16 cellular contexts compared by ENCODE assay signal in the genomic region with DNA sequence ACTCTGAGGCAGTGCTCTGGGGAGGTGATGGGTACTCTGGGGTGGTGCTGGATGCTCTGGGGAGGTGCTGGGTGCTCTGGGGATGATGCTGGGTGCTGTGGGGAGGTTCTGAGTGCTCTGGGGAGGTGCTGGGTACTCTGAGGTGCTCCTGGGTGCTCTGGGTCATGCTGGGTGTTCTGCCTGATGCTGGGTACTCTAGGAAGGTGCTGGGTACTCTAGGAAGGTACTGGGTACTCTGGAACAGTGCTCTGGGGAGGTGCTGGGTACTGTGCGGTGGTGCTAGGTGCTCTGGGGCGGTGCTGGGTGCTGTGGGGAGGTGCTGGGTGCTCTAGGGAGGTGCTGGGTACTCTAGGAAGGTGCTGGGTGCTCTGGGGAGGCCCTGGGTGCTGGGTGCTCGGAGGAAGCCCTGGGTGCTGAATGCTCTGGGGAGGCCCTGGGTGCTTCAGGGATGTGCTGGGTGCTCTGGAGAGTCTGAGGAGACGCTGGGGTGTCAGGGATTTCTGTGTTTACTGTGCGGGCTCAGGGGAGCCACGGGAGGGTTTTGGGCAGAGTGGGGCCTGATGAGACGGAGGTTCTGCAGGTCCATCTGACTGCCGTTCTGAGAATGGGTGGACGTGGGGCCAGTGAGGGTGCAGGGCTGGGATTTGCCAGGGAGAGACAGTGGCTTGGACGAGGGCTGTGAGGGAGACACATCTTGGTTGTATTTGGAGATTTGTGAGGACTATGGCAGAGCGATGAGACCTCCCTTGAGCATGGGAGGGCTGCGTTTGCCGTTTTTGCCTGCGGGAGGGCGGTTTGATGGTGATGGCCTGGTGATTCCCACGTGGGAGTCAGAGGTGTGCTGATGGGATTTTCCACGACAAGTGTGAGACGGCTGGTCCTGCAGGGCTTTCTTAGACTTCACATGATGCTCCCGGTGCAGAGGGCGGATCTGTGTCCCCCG. TPM values are rescaled to one million over a fixed set of nuclear protein-coding genes. Genes with fewer than 3 reads are reported as not detected.
DNase-seq lines count a peak whose midpoint lies in the region; ATAC-seq, FAIRE-seq and TF ChIP-seq lines count a peak whose summit lies in the region.
"Had no signal": no experiment of that assay in that cellular context is flagged by ENCODE, and none has a peak within 500 bp of the region (broad histone marks: within the 10 kb centered on the region; RNA-seq: fewer than 3 reads in every experiment).

No MANE protein-coding gene starts in this region.

- H4K20me1 ChIP-seq in HepG2 (ENCODE audit: insufficient read depth, low read length) = no peaks in the 10 kb centered on the region

- H3K27me3 ChIP-seq in HepG2 (ENCODE audit: control insufficient read depth in 1 of 2, insufficient read depth in 2 of 2, low read length in 2 of 2) (peaks cover 7 to 15% of the 10 kb centered on the region in 2 experiments; a peak in 4 of 5 replicates), right lobe of liver (no peaks in the 10 kb centered on the region), aorta (ENCODE audit: control insufficient read depth in 1 of 2, insufficient read depth in 2 of 2, low read length in 1 of 2) (no peaks in the 10 kb centered on the region), A673 (replicated peaks; ENCODE audit: insufficient read depth, low read depth, low read length, poor library complexity) (no peaks in the 10 kb centered on the region)

- CTCF ChIA-PET in HepG2 (lab: Yijun Ruan, JAX; ENCODE audit: low intra/inter-chr PET ratio, low total read pairs) (no interaction called here), A673 (lab: Charles Lee) (no interaction called here)

- H3K79me2 ChIP-seq in HepG2 (ENCODE audit: insufficient read depth, low read length) = no peaks in the 10 kb centered on the region

- H3K9ac ChIP-seq in HepG2 (ENCODE audit: insufficient read depth, low read depth, low read length) = no peak overlapping the region

- WGBS in HepG2 (ENCODE audit: low lambda C conversion rate) = 74% methylated on average over 15 of the region's 21 CpGs
- WGBS in right lobe of liver (ENCODE audit: insufficient coverage, low coverage, low lambda C conversion rate, missing lambda C conversion rate) = 74% methylated on average over 3 of the region's 21 CpGs
- WGBS in aorta, 2 donors = 78 to 81% methylated on average over 21 of the region's 21 CpGs

- TF ChIP-seq CTCF in HepG2 (CRISPR knock-in tag; IDR thresholded peaks at IDR 0.05) (no peak), right lobe of liver (IDR thresholded peaks at IDR 0.05) (no peak), mesothelial cell of epicardium (IDR thresholded peaks at IDR 0.05; ENCODE audit: unreplicated experiment) (no peak), A673 (conservative IDR thresholded peaks at IDR 0.05; ENCODE audit: low read depth, low read length) (no peak)

- no peak for TF ChIP-seq RAD21 in HepG2 (CRISPR knock-in tag; IDR thresholded peaks at IDR 0.05)

- TF ChIP-seq POLR2A in HepG2 (IDR thresholded peaks at IDR 0.05; ENCODE audit: insufficient read depth in 1 of 2, low read depth in 2 of 2, low read length in 2 of 2) (no peak), right lobe of liver (IDR thresholded peaks at IDR 0.05) (no peak)

- TF ChIP-seq EP300 in HepG2 (IDR thresholded peaks at IDR 0.05; ENCODE audit: low read depth in 2 of 2, low read length in 2 of 2) (no peak), HepG2 (CRISPR knock-in tag; IDR thresholded peaks at IDR 0.05; ENCODE audit: borderline replicate concordance) (no peak)

- DNase-seq in HepG2 (ENCODE audit: low spot score) = no peak
- no peak for DNase-seq in right lobe of liver
- peak; percentile 39 for DNase-seq in RPMI7951 (ENCODE audit: low read depth)
- DNase-seq in islet precursor cell = peak; percentile 52
- peak in 1 of 2 donors; percentile 21 for DNase-seq in aorta
- no peak for DNase-seq in HK-2 (ENCODE audit: unreplicated experiment)
- no peak for DNase-seq in mesothelial cell of epicardium (ENCODE audit: low spot score in 2 of 2, unreplicated experiment in 2 of 2)
- no peak for DNase-seq in A673 (ENCODE audit: low spot score)
- DNase-seq: DMS153, HCEC 1CT, MV-4-11, NCI-H1436, NCI-H2029 treated with DMSO at 0.1 percent for 48 hours, PC-9, SHP77 had no signal

- no peak overlapping the region for H3K4me2 ChIP-seq in HepG2 (ENCODE audit: low read depth, low read length)
- H3K4me2 ChIP-seq: PC-9 had no signal

- H3K4me3 ChIP-seq in HepG2 (replicated peaks in 1 of 3; ENCODE audit: insufficient read depth in 1 of 3, low read depth in 2 of 3, low read length in 3 of 3) (no peak overlapping the region), right lobe of liver (no peak overlapping the region), aorta (ENCODE audit: low read length in 2 of 2) (no peak overlapping the region), A673 (ENCODE audit: low read depth, low read length, poor library complexity, severe bottlenecking) (no peak overlapping the region)
- H3K4me3 ChIP-seq: PC-9 had no signal

- H3K4me3 Mint-ChIP-seq in mesothelial cell of epicardium = no peak overlapping the region

- ATAC-seq in HepG2 = no peak
- no peak for ATAC-seq in right lobe of liver
- peak; percentile 24 for ATAC-seq in aorta (ENCODE audit: low FRiP score)
- ATAC-seq: SK-N-SH treated with all-trans-retinoic acid at 6 μM for 48 hours had no signal

- H3K36me3 ChIP-seq in HepG2 (replicated peaks in 1 of 2; ENCODE audit: control insufficient read depth in 1 of 2, insufficient read depth in 2 of 2, low read length in 2 of 2) (no peaks in the 10 kb centered on the region), right lobe of liver (no peaks in the 10 kb centered on the region), aorta (ENCODE audit: control insufficient read depth in 1 of 2, insufficient read depth in 2 of 2, low read length in 1 of 2) (no peaks in the 10 kb centered on the region), A673 (ENCODE audit: insufficient read depth, low read length, poor library complexity, severe bottlenecking) (no peaks in the 10 kb centered on the region)

- POLR2A ChIA-PET in HepG2 (lab: Yijun Ruan, JAX) (no interaction called here), A673 (lab: Charles Lee; ENCODE audit: low non-redundant PET) (no interaction called here)

- FAIRE-seq in HepG2 (lab: Jason Lieb, UNC) = no peak

- peaks cover 18% of the 10 kb centered on the region for H3K4me1 Mint-ChIP-seq in mesothelial cell of epicardium

- intact Hi-C loops in HepG2 (cut with micrococcal nuclease; ENCODE audit: unreplicated experiment) = no loop called here
- intact Hi-C loops in right lobe of liver (cut with DNase I) = loop anchor here (10.0 kb wide), 2 partner anchors 77 to 87 kb away; a partner anchor contains a TSS
- intact Hi-C loops in aorta (cut with DNase I) = no loop called here
- intact Hi-C loops in A673 (cut with micrococcal nuclease; ENCODE audit: unreplicated experiment) = no loop called here

- no peak overlapping the region for H3K27ac Mint-ChIP-seq in mesothelial cell of epicardium

- H3K9me3 Mint-ChIP-seq in mesothelial cell of epicardium = no peaks in the 10 kb centered on the region

- no peaks in the 10 kb centered on the region for H3K36me3 Mint-ChIP-seq in mesothelial cell of epicardium

- H3K27me3 Mint-ChIP-seq in mesothelial cell of epicardium (ENCODE audit: low read depth) = peaks cover 8% of the 10 kb centered on the region

- H2AFZ ChIP-seq in HepG2 (ENCODE audit: low read length) = no peak overlapping the region
- H2AFZ ChIP-seq: PC-9 had no signal

- H3K4me1 ChIP-seq in HepG2 (ENCODE audit: insufficient read depth, low read length) (peaks cover 91% of the 10 kb centered on the region), right lobe of liver (peaks cover 0 to 31% (median 7%) of the 10 kb centered on the region in 4 donors), aorta (ENCODE audit: control insufficient read depth in 1 of 2, insufficient read depth in 2 of 2, low read length in 2 of 2) (no peaks in the 10 kb centered on the region), A673 (ENCODE audit: insufficient read depth, low read length, poor library complexity, severe bottlenecking) (peaks cover 22% of the 10 kb centered on the region)

- no peaks in the 10 kb centered on the region for H3K9me3 ChIP-seq in HepG2 (ENCODE audit: low read length)
- no peaks in the 10 kb centered on the region for H3K9me3 ChIP-seq in right lobe of liver
- no peaks in the 10 kb centered on the region for H3K9me3 ChIP-seq in aorta (ENCODE audit: control insufficient read depth, low read length)
- H3K9me3 ChIP-seq in A673 (ENCODE audit: low read depth, low read length, poor library complexity, severe bottlenecking) = no peaks in the 10 kb centered on the region

- H3K27ac ChIP-seq in HepG2 (ENCODE audit: extremely low read length, insufficient read depth, low read length) (no peak overlapping the region), right lobe of liver (no peak overlapping the region), aorta (ENCODE audit: low read depth in 1 of 2, low read length in 2 of 2) (no peak overlapping the region), A673 (ENCODE audit: low read depth, low read length, poor library complexity, severe bottlenecking) (no peak overlapping the region)
- H3K27ac ChIP-seq: PC-9 had no signal

- BruUV-seq in HepG2 (replicated peaks; lab: Mats Ljungman, UMichigan) = no TSS peak
- no TSS peak for BruUV-seq in A673 (replicated peaks; lab: Mats Ljungman, UMichigan)

- in situ Hi-C loops in HepG2 (cut with HindIII; ENCODE audit: extremely low pct_ligation_motif_present, low pct_unique_long_range_greater_than_20kb) = no loop called here

RNA-seq across cellular contexts. Expression of a gene that starts 30.0 kb away (rescaled TPM):
- total RNA-seq in HepG2 (2016; rRNA removed; fragmentation: Illumina TruSeq; extraction: Trizol) (0.38 and 0.80 TPM in 2 replicates), right lobe of liver (1 to 10 TPM in 2 of 6 experiments, under 1 TPM in 4; 0.58 to 3.9 (median 0.73) TPM), aorta (1 to 10 TPM; 1.9 to 5.4 TPM), mesothelial cell of epicardium (1.8 to 2.0 TPM (median 1.9 TPM) in 3 replicates), A673 (2021) (12.6 and 14.9 TPM in 2 replicates)
- total RNA-seq in HepG2 (2016; cell fraction: cytosol; rRNA removed; fragmentation: Illumina TruSeq; extraction: Trizol; ENCODE audit: low read depth) = 0.79 and 1.1 TPM in 2 replicates
- total RNA-seq in HepG2 (2016; cell fraction: insoluble cytoplasmic fraction; rRNA removed; fragmentation: Illumina TruSeq; extraction: Trizol) = 0.36 and 0.78 TPM in 2 replicates
- total RNA-seq in HepG2 (2016; cell fraction: membrane; rRNA removed; fragmentation: Illumina TruSeq; extraction: Trizol) = 1.2 and 1.4 TPM in 2 replicates
- total RNA-seq in HepG2 (2016; cell fraction: nucleus; rRNA removed; fragmentation: Illumina TruSeq; extraction: Trizol) = 0.69 and 0.75 TPM in 2 replicates
- polyA plus RNA-seq in HepG2 (2011; rRNA removed) (0.55 and 2.0 TPM in 2 replicates), aorta (1 to 10 TPM; 1.0 to 5.4 TPM)
- 0.69 and 1.1 TPM in 2 replicates for polyA plus RNA-seq in HepG2 (2011; cell fraction: cytosol; rRNA removed)
- polyA plus RNA-seq in HepG2 (2011; cell fraction: nucleus; rRNA removed) = 3.2 and 5.2 TPM in 2 replicates
- 0.24 and 0.57 TPM in 2 replicates for polyA plus RNA-seq in HepG2 (2012)
- polyA plus RNA-seq in HepG2 (2016; cell fraction: cytosol; fragmentation: Illumina TruSeq; extraction: Trizol; ENCODE audit: low read depth) = 0.80 and 1.2 TPM in 2 replicates
- 0.53 and 1.4 TPM in 2 replicates for polyA plus RNA-seq in HepG2 (2016; cell fraction: insoluble cytoplasmic fraction; fragmentation: Illumina TruSeq; extraction: Trizol; ENCODE audit: low read depth)
- 1.5 and 2.6 TPM in 2 replicates for polyA plus RNA-seq in HepG2 (2016; cell fraction: membrane; fragmentation: Illumina TruSeq; extraction: Trizol; ENCODE audit: low read depth)
- polyA plus RNA-seq in HepG2 (2016; cell fraction: nucleus; fragmentation: Illumina TruSeq; extraction: Trizol; ENCODE audit: insufficient read depth, low read depth) = 2.1 and 2.8 TPM in 2 replicates
- polyA minus RNA-seq in HepG2 (2011; rRNA and poly(A)+ RNA removed; ENCODE audit: low replicate concordance) = 0.70 and 1.1 TPM in 2 replicates
- 1.5 TPM in 1 of 2 replicates, not detected in the other for polyA minus RNA-seq in HepG2 (2011; cell fraction: cytosol; rRNA and poly(A)+ RNA removed)
- polyA minus RNA-seq in HepG2 (2011; cell fraction: nucleus; rRNA and poly(A)+ RNA removed) = 1.4 and 2.6 TPM in 2 replicates
- total RNA-seq in RPMI7951 (2014; rRNA removed; shearing (Covaris generic)) = 48.7 and 50.9 TPM in 2 replicates

RNA-seq across cellular contexts. Expression of a gene that starts 36.2 kb away (rescaled TPM):
- total RNA-seq in HepG2 (2016; rRNA removed; fragmentation: Illumina TruSeq; extraction: Trizol) (1.7 and 2.8 TPM in 2 replicates), right lobe of liver (10 to 100 TPM; 14.5 to 39.0 (median 20.5) TPM), aorta (10 to 100 TPM; 39.9 to 56.5 TPM), mesothelial cell of epicardium (88.8 to 104 TPM (median 93.0 TPM) in 3 replicates), A673 (2021) (56.1 and 57.3 TPM in 2 replicates)
- total RNA-seq in HepG2 (2016; cell fraction: cytosol; rRNA removed; fragmentation: Illumina TruSeq; extraction: Trizol; ENCODE audit: low read depth) = 1.9 and 2.4 TPM in 2 replicates
- 1.6 and 3.3 TPM in 2 replicates for total RNA-seq in HepG2 (2016; cell fraction: insoluble cytoplasmic fraction; rRNA removed; fragmentation: Illumina TruSeq; extraction: Trizol)
- total RNA-seq in HepG2 (2016; cell fraction: membrane; rRNA removed; fragmentation: Illumina TruSeq; extraction: Trizol) = 1.7 and 2.8 TPM in 2 replicates
- total RNA-seq in HepG2 (2016; cell fraction: nucleus; rRNA removed; fragmentation: Illumina TruSeq; extraction: Trizol) = 4.9 and 6.0 TPM in 2 replicates
- polyA plus RNA-seq in HepG2 (2011; rRNA removed) (10.1 and 13.9 TPM in 2 replicates), aorta (10 to 100 TPM in 1 of 2 donors, 1 to 10 TPM in 1; 6.6 to 43.6 TPM)
- polyA plus RNA-seq in HepG2 (2011; cell fraction: cytosol; rRNA removed) = 2.2 and 3.2 TPM in 2 replicates
- polyA plus RNA-seq in HepG2 (2011; cell fraction: nucleus; rRNA removed) = 132 and 157 TPM in 2 replicates
- polyA plus RNA-seq in HepG2 (2012) = 16.0 and 35.4 TPM in 2 replicates
- 0.21 and 0.24 TPM in 2 replicates for polyA plus RNA-seq in HepG2 (2016; cell fraction: cytosol; fragmentation: Illumina TruSeq; extraction: Trizol; ENCODE audit: low read depth)
- 3.6 and 5.0 TPM in 2 replicates for polyA plus RNA-seq in HepG2 (2016; cell fraction: insoluble cytoplasmic fraction; fragmentation: Illumina TruSeq; extraction: Trizol; ENCODE audit: low read depth)
- polyA plus RNA-seq in HepG2 (2016; cell fraction: membrane; fragmentation: Illumina TruSeq; extraction: Trizol; ENCODE audit: low read depth) = 0.60 and 0.72 TPM in 2 replicates
- 27.6 and 31.1 TPM in 2 replicates for polyA plus RNA-seq in HepG2 (2016; cell fraction: nucleus; fragmentation: Illumina TruSeq; extraction: Trizol; ENCODE audit: insufficient read depth, low read depth)
- 11.3 and 13.5 TPM in 2 replicates for polyA minus RNA-seq in HepG2 (2011; rRNA and poly(A)+ RNA removed; ENCODE audit: low replicate concordance)
- 7.8 and 10.2 TPM in 2 replicates for polyA minus RNA-seq in HepG2 (2011; cell fraction: cytosol; rRNA and poly(A)+ RNA removed)
- 15.5 and 17.8 TPM in 2 replicates for polyA minus RNA-seq in HepG2 (2011; cell fraction: nucleus; rRNA and poly(A)+ RNA removed)
- 3.0 and 4.2 TPM in 2 replicates for total RNA-seq in RPMI7951 (2014; rRNA removed; shearing (Covaris generic))

Comparison
In these comparisons a context has a peak if more than half of its experiments do, and no peak if none do; other contexts are left out.
1. intact Hi-C loops: an anchor here in right lobe of liver (10.0 kb wide); none called in HepG2, aorta and A673.
2. DNase-seq: peak in RPMI7951 (single experiment) and islet precursor cell (single experiment); none in HepG2 (single experiment), right lobe of liver (0 of 3), HK-2 (single experiment), mesothelial cell of epicardium (0 of 2) and A673 (single experiment).